ENCODE assay signal across 32 cellular contexts in the genomic region with DNA sequence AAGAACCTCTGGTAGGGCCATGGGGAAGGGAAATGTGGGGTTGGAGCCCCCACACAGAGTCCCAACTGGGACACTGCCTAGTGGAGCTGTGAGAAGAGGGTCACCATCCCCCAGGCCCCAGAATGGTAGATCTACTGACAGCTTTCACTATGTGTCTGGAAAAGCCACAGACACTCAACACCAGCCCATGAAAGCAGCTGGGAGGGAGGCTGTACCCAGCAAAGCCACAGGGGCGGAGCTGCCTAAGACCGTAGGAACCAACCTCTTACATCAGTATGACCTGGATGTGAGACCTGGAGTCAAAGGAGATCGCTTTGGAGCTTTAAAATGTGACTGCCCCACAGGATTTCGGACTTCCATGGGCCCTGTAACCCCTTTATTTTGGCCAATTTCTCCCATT.
"Had no signal": no experiment of that assay in that cellular context is flagged by ENCODE, and none has a peak within 500 bp of the region (broad histone marks: within the 10 kb centered on the region; RNA-seq: fewer than 3 reads in every experiment).

No MANE protein-coding gene starts in this region.

- H3K9me3 ChIP-seq: ovary, prostate gland, thoracic aorta, upper lobe of left lung, vagina had no signal

- H3K4me3 Mint-ChIP-seq: activated CD4-positive, alpha-beta memory T cell treated with anti-CD3 and anti-CD28 coated beads, Interleukin-2, amount 10 ng/mL, durations not matched to agents 7 days and 5 days; activated CD4-positive, alpha-beta T cell treated with anti-CD3 and anti-CD28 coated beads, Interleukin-2, amount 10 ng/mL, durations not matched to agents 24 days and 14 days; activated T-cell treated with anti-CD3 and anti-CD28 coated beads, Interleukin-2, amount 50 U/mL, for 24 hours; activated T-helper 17 cell treated with anti-CD3 and anti-CD28 coated beads, Interleukin-2, amount 50 U/mL, for 72 hours; naive thymus-derived CD8-positive, alpha-beta T cell; stimulated activated effector memory CD8-positive, alpha-beta T cell treated with anti-CD3 and anti-CD28 coated beads, Interleukin-12 subunit alpha, Interleukin-12 subunit beta, amount 100 ng/mL, for 72 hours; stimulated activated naive CD8-positive, alpha-beta T cell treated with anti-CD3 and anti-CD28 coated beads, Interleukin-15, Interleukin-2, amounts not matched to agents 100 ng/mL and 50 ng/mL, for 24 hours had no signal

- H3K27ac ChIP-seq: ovary, prostate gland, thoracic aorta, upper lobe of left lung, vagina, VCaP had no signal

- H3K4me3 ChIP-seq: ovary, prostate gland, thoracic aorta, upper lobe of left lung, vagina had no signal

- FAIRE-seq: endothelial cell of umbilical vein, kidney, small intestine, TTC549 had no signal

- H3K27me3 Mint-ChIP-seq: stimulated activated naive CD8-positive, alpha-beta T cell treated with anti-CD3 and anti-CD28 coated beads, Interleukin-15, Interleukin-2, amounts not matched to agents 100 ng/mL and 50 ng/mL, for 24 hours had no signal

- DNase-seq: activated CD4-positive, alpha-beta memory T cell treated with anti-CD3 and anti-CD28 coated beads, Interleukin-2, amount 10 ng/mL, durations not matched to agents 7 days and 5 days; activated CD4-positive, alpha-beta T cell treated with anti-CD3 and anti-CD28 coated beads, Interleukin-2, amount 10 ng/mL, durations not matched to agents 24 days and 14 days; activated CD8-positive, alpha-beta memory T cell treated with anti-CD3 and anti-CD28 coated beads, Interleukin-2, amount 50 U/mL, for 48 hours; activated gamma-delta T cell treated with Interleukin-2 at 50 U/mL for 16 hours; activated naive CD4-positive, alpha-beta T cell treated with anti-CD3 and anti-CD28 coated beads, Interleukin-2, amount 50 U/mL, for 16 hours; activated T-cell treated with anti-CD3 and anti-CD28 coated beads, Interleukin-2, amount 50 U/mL, for 24 hours; amniotic stem cell; caudate nucleus; foreskin fibroblast; head of caudate nucleus; hippocampal formation; kidney; left colon; midbrain; naive thymus-derived CD8-positive, alpha-beta T cell; ovary; retina; small intestine; stimulated activated CD4-positive, alpha-beta T cell treated with anti-CD3 and anti-CD28 coated beads, Interleukin-4, amount 100 ng/mL, for 24 hours had no signal

- ATAC-seq: activated CD4-positive, CD25-positive, alpha-beta regulatory T cell treated with anti-CD3 and anti-CD28 coated beads, Interleukin-2, amount 50 U/mL, for 24 hours; activated T-helper 17 cell treated with anti-CD3 and anti-CD28 coated beads, Interleukin-2, amount 50 U/mL, for 72 hours; esophagus mucosa; left colon; naive thymus-derived CD8-positive, alpha-beta T cell; sciatic nerve; stimulated activated effector memory CD8-positive, alpha-beta T cell treated with anti-CD3 and anti-CD28 coated beads, Interleukin-12 subunit alpha, Interleukin-12 subunit beta, amount 100 ng/mL, for 72 hours had no signal

- H3K4me1 Mint-ChIP-seq: activated CD4-positive, alpha-beta T cell treated with anti-CD3 and anti-CD28 coated beads, Interleukin-2, amount 10 ng/mL, durations not matched to agents 24 days and 14 days; activated T-helper 17 cell treated with anti-CD3 and anti-CD28 coated beads, Interleukin-2, amount 50 U/mL, for 72 hours; stimulated activated effector memory CD8-positive, alpha-beta T cell treated with anti-CD3 and anti-CD28 coated beads, Interleukin-12 subunit alpha, Interleukin-12 subunit beta, amount 100 ng/mL, for 72 hours had no signal

- H3K9me3 Mint-ChIP-seq: activated CD4-positive, alpha-beta memory T cell treated with anti-CD3 and anti-CD28 coated beads, Interleukin-2, amount 10 ng/mL, durations not matched to agents 7 days and 5 days; activated CD4-positive, alpha-beta T cell treated with anti-CD3 and anti-CD28 coated beads, Interleukin-2, amount 10 ng/mL, durations not matched to agents 24 days and 14 days; activated T-cell treated with anti-CD3 and anti-CD28 coated beads, Interleukin-2, amount 50 U/mL, for 24 hours; activated T-helper 17 cell treated with anti-CD3 and anti-CD28 coated beads, Interleukin-2, amount 50 U/mL, for 72 hours; stimulated activated effector memory CD8-positive, alpha-beta T cell treated with anti-CD3 and anti-CD28 coated beads, Interleukin-12 subunit alpha, Interleukin-12 subunit beta, amount 100 ng/mL, for 72 hours; stimulated activated naive CD8-positive, alpha-beta T cell treated with anti-CD3 and anti-CD28 coated beads, Interleukin-15, Interleukin-2, amounts not matched to agents 100 ng/mL and 50 ng/mL, for 24 hours had no signal

- H3K27ac Mint-ChIP-seq: activated CD4-positive, alpha-beta memory T cell treated with anti-CD3 and anti-CD28 coated beads, Interleukin-2, amount 10 ng/mL, durations not matched to agents 7 days and 5 days; activated CD4-positive, alpha-beta T cell treated with anti-CD3 and anti-CD28 coated beads, Interleukin-2, amount 10 ng/mL, durations not matched to agents 24 days and 14 days; activated T-cell treated with anti-CD3 and anti-CD28 coated beads, Interleukin-2, amount 50 U/mL, for 24 hours; activated T-helper 17 cell treated with anti-CD3 and anti-CD28 coated beads, Interleukin-2, amount 50 U/mL, for 72 hours; naive thymus-derived CD8-positive, alpha-beta T cell; stimulated activated effector memory CD8-positive, alpha-beta T cell treated with anti-CD3 and anti-CD28 coated beads, Interleukin-12 subunit alpha, Interleukin-12 subunit beta, amount 100 ng/mL, for 72 hours; stimulated activated naive CD8-positive, alpha-beta T cell treated with anti-CD3 and anti-CD28 coated beads, Interleukin-15, Interleukin-2, amounts not matched to agents 100 ng/mL and 50 ng/mL, for 24 hours had no signal

- H3K36me3 ChIP-seq: ovary, prostate gland, thoracic aorta, upper lobe of left lung, vagina had no signal

- H3K36me3 Mint-ChIP-seq: naive thymus-derived CD8-positive, alpha-beta T cell; stimulated activated effector memory CD8-positive, alpha-beta T cell treated with anti-CD3 and anti-CD28 coated beads, Interleukin-12 subunit alpha, Interleukin-12 subunit beta, amount 100 ng/mL, for 72 hours had no signal

- H3K27me3 ChIP-seq: ovary, upper lobe of left lung, vagina had no signal

- H3K4me1 ChIP-seq: prostate gland, vagina had no signal
